In genomic region chr7:1757601-1758000, GRCh38 we compare ENCODE assay signal across 23 cellular contexts.
"Had no signal": no experiment of that assay in that cellular context is flagged by ENCODE, and none has a peak within 500 bp of the region (broad histone marks: within the 10 kb centered on the region; RNA-seq: fewer than 3 reads in every experiment).

No MANE protein-coding gene starts in this region.

- H3K9me3 Mint-ChIP-seq: activated CD8-positive, alpha-beta T cell treated with anti-CD3 and anti-CD28 coated beads for 36 hours; activated T-cell treated with anti-CD3 and anti-CD28 coated beads, Interleukin-2, amount 50 U/mL, for 4 hours; WTC11 had no signal

- H3K4me3 Mint-ChIP-seq: activated CD4-positive, alpha-beta T cell treated with anti-CD3 and anti-CD28 coated beads, Interleukin-2, amount 10 ng/mL, durations not matched to agents 7 days and 5 days; activated CD8-positive, alpha-beta T cell treated with anti-CD3 and anti-CD28 coated beads for 36 hours; activated naive CD8-positive, alpha-beta T cell; activated T-cell treated with anti-CD3 and anti-CD28 coated beads, Interleukin-2, amount 50 U/mL, for 4 hours; activated T-helper 17 cell treated with anti-CD3 and anti-CD28 coated beads, Interleukin-2, amount 50 U/mL, for 72 hours; WTC11 had no signal

- H3K27me3 ChIP-seq: colonic mucosa had no signal

- DNase-seq: activated CD4-positive, alpha-beta T cell treated with anti-CD3 and anti-CD28 coated beads for 1 hour; activated CD4-positive, alpha-beta T cell treated with anti-CD3 and anti-CD28 coated beads for 4 hours; activated CD4-positive, alpha-beta T cell treated with anti-CD3 and anti-CD28 coated beads, Interleukin-2, amount 10 ng/mL, durations not matched to agents 7 days and 5 days; activated CD4-positive, alpha-beta T cell treated with anti-CD3 and anti-CD28 coated beads, Interleukin-2, amount 50 U/mL, for 4 hours; activated CD8-positive, alpha-beta memory T cell treated with anti-CD3 and anti-CD28 coated beads for 24 hours; activated CD8-positive, alpha-beta T cell treated with anti-CD3 and anti-CD28 coated beads for 36 hours; activated effector memory CD4-positive, alpha-beta T cell treated with Interleukin-2 at 50 U/mL for 16 hours; activated gamma-delta T cell treated with Interleukin-2 at 50 U/mL for 16 hours; activated naive CD4-positive, alpha-beta T cell treated with anti-CD3 and anti-CD28 coated beads, Interleukin-2, amount 50 U/mL, for 16 hours; activated naive CD4-positive, alpha-beta T cell treated with Interleukin-2 at 50 U/mL for 16 hours; activated T-cell treated with anti-CD3 and anti-CD28 coated beads, Interleukin-2, amount 50 U/mL, for 4 hours; amniotic stem cell; colonic mucosa; effector CD8-positive, alpha-beta T cell; foreskin keratinocyte; gastrocnemius medialis; glutamatergic neuron; T-helper 2 cell had no signal

- ATAC-seq: activated CD8-positive, alpha-beta T cell treated with anti-CD3 and anti-CD28 coated beads for 36 hours; activated T-cell treated with anti-CD3 and anti-CD28 coated beads, Interleukin-2, amount 50 U/mL, for 4 hours; activated T-helper 17 cell treated with anti-CD3 and anti-CD28 coated beads, Interleukin-2, amount 50 U/mL, for 72 hours; gastrocnemius medialis; WTC11 had no signal

- H3K9me3 ChIP-seq: colonic mucosa, esophagus muscularis mucosa, gastrocnemius medialis had no signal

- H3K36me3 Mint-ChIP-seq: activated naive CD8-positive, alpha-beta T cell; WTC11 had no signal

- H3K27ac ChIP-seq: colonic mucosa, esophagus muscularis mucosa, foreskin keratinocyte, gastrocnemius medialis, VCaP had no signal

- H3K4me1 ChIP-seq: colonic mucosa, esophagus muscularis mucosa, foreskin keratinocyte had no signal

- H3K4me1 Mint-ChIP-seq: activated T-helper 17 cell treated with anti-CD3 and anti-CD28 coated beads, Interleukin-2, amount 50 U/mL, for 72 hours had no signal

- H3K36me3 ChIP-seq: colonic mucosa, esophagus muscularis mucosa, gastrocnemius medialis had no signal

- H3K27ac Mint-ChIP-seq: activated CD4-positive, alpha-beta T cell treated with anti-CD3 and anti-CD28 coated beads, Interleukin-2, amount 10 ng/mL, durations not matched to agents 7 days and 5 days; activated CD8-positive, alpha-beta T cell treated with anti-CD3 and anti-CD28 coated beads for 36 hours; activated naive CD8-positive, alpha-beta T cell; activated T-helper 17 cell treated with anti-CD3 and anti-CD28 coated beads, Interleukin-2, amount 50 U/mL, for 72 hours; WTC11 had no signal

- H3K4me3 ChIP-seq: colonic mucosa, esophagus muscularis mucosa, gastrocnemius medialis had no signal
